18 cellular contexts compared by ENCODE assay signal in the genomic region with DNA sequence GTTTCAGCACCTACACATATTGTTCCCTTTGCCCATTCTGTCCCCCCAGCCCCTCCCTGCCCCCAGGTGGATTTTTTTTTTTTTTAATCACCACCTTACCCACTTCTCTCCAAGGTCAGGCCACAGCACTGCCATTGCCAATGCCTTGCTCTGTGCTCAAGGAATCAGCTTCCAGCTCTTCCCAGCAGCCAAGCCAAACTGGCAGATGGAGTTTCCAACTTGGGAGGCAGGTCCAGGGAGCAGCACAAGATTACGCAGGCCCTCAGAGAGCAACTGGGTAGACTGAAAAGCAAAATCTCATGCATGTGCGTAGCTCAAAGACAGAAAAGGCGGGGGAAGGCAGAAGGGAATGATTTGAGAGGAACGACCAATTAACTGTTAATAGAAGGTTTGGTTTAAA. TPM values are rescaled to one million over a fixed set of nuclear protein-coding genes. Genes with fewer than 3 reads are reported as not detected.
DNase-seq lines count a peak whose midpoint lies in the region; ATAC-seq and TF ChIP-seq lines count a peak whose summit lies in the region.
"Had no signal": no experiment of that assay in that cellular context is flagged by ENCODE, and none has a peak within 500 bp of the region (broad histone marks: within the 10 kb centered on the region; RNA-seq: fewer than 3 reads in every experiment).

No MANE protein-coding gene starts in this region.

- no peaks in the 10 kb centered on the region for H3K4me1 Mint-ChIP-seq in activated CD8-positive, alpha-beta T cell treated with anti-CD3 and anti-CD28 coated beads, Interleukin-2, amount 10 ng/mL, durations not matched to agents 7 days and 5 days (ENCODE audit: low read depth)
- H3K4me1 Mint-ChIP-seq in activated CD8-positive, alpha-beta T cell treated with anti-CD3 and anti-CD28 coated beads for 36 hours (ENCODE audit: low read depth): peaks cover 2% of the 10 kb centered on the region

- H3K4me1 ChIP-seq in thyroid gland (no peaks in the 10 kb centered on the region), aorta (ENCODE audit: control insufficient read depth in 1 of 2, insufficient read depth in 2 of 2, low read length in 2 of 2) (no peaks in the 10 kb centered on the region)

- no peaks in the 10 kb centered on the region for H3K27me3 Mint-ChIP-seq in activated CD8-positive, alpha-beta T cell treated with anti-CD3 and anti-CD28 coated beads, Interleukin-2, amount 10 ng/mL, durations not matched to agents 7 days and 5 days (ENCODE audit: low read depth)
- no peaks in the 10 kb centered on the region for H3K27me3 Mint-ChIP-seq in activated CD8-positive, alpha-beta T cell treated with anti-CD3 and anti-CD28 coated beads for 36 hours

- WGBS in thyroid gland, 2 donors: 86 to 94% methylated on average over 4 of the region's 4 CpGs
- WGBS in aorta, 2 donors: 75 to 84% methylated on average over 4 of the region's 4 CpGs

- no peak overlapping the region for H3K4me3 ChIP-seq in thyroid gland (replicated peaks in 1 of 3)
- no peak overlapping the region for H3K4me3 ChIP-seq in aorta (ENCODE audit: low read length in 2 of 2)
- H3K4me3 ChIP-seq: BLaER1 treated with 17β-estradiol and CSF1 and Interleukin-3, amounts not matched to agents 10 nM and 100 nM; GM23248; K562 had no signal

- H3K36me3 Mint-ChIP-seq in activated CD8-positive, alpha-beta T cell treated with anti-CD3 and anti-CD28 coated beads, Interleukin-2, amount 10 ng/mL, durations not matched to agents 7 days and 5 days (ENCODE audit: low read depth): peaks cover 54% of the 10 kb centered on the region
- H3K36me3 Mint-ChIP-seq in activated CD8-positive, alpha-beta T cell treated with anti-CD3 and anti-CD28 coated beads for 36 hours (ENCODE audit: low read depth): peaks cover 41% of the 10 kb centered on the region

- H3K36me3 ChIP-seq in thyroid gland (peaks cover 54 to 58% of the 10 kb centered on the region in 2 donors), aorta (ENCODE audit: control insufficient read depth in 1 of 2, insufficient read depth in 2 of 2, low read length in 1 of 2) (peaks cover 9 to 22% of the 10 kb centered on the region in 2 donors)

- intact Hi-C loops in activated CD8-positive, alpha-beta T cell treated with anti-CD3 and anti-CD28 coated beads for 36 hours (cut with micrococcal nuclease): no loop called here
- intact Hi-C loops in left ventricle myocardium superior (cut with micrococcal nuclease): no loop called here
- intact Hi-C loops in sciatic nerve (cut with DNase I): no loop called here
- intact Hi-C loops in thyroid gland (cut with DNase I): no loop called here
- intact Hi-C loops in aorta (cut with DNase I): no loop called here

- CTCF ChIA-PET in activated CD8-positive, alpha-beta T cell treated with anti-CD3 and anti-CD28 coated beads, Interleukin-2, amount 10 ng/mL, durations not matched to agents 7 days and 5 days (lab: Charles Lee): no interaction called here
- CTCF ChIA-PET in activated CD8-positive, alpha-beta T cell treated with anti-CD3 and anti-CD28 coated beads for 36 hours (lab: Charles Lee): no interaction called here

- no peaks in the 10 kb centered on the region for H3K9me3 Mint-ChIP-seq in activated CD8-positive, alpha-beta T cell treated with anti-CD3 and anti-CD28 coated beads, Interleukin-2, amount 10 ng/mL, durations not matched to agents 7 days and 5 days (ENCODE audit: insufficient read depth)
- H3K9me3 Mint-ChIP-seq in activated CD8-positive, alpha-beta T cell treated with anti-CD3 and anti-CD28 coated beads for 36 hours: no peaks in the 10 kb centered on the region

- no peak for ATAC-seq in activated CD8-positive, alpha-beta T cell treated with anti-CD3 and anti-CD28 coated beads, Interleukin-2, amount 10 ng/mL, durations not matched to agents 7 days and 5 days
- ATAC-seq in activated CD8-positive, alpha-beta T cell treated with anti-CD3 and anti-CD28 coated beads for 36 hours: no peak
- ATAC-seq in left ventricle myocardium superior: peak; percentile 45
- ATAC-seq in sciatic nerve: no peak
- no peak for ATAC-seq in aorta (ENCODE audit: low FRiP score)
- ATAC-seq: K562 had no signal

- TF ChIP-seq POLR2A in thyroid gland (IDR thresholded peaks at IDR 0.05): no peak

- H3K9me3 ChIP-seq in thyroid gland (no peaks in the 10 kb centered on the region), aorta (ENCODE audit: control insufficient read depth, low read length) (no peaks in the 10 kb centered on the region)
- H3K9me3 ChIP-seq: BLaER1 treated with 17β-estradiol and CSF1 and Interleukin-3, amounts not matched to agents 10 nM and 100 nM had no signal

- TF ChIP-seq CTCF in activated CD8-positive, alpha-beta T cell treated with anti-CD3 and anti-CD28 coated beads for 36 hours (IDR thresholded peaks at IDR 0.05): no peak
- no peak for TF ChIP-seq CTCF in thyroid gland (IDR thresholded peaks at IDR 0.05)

- H3K27ac Mint-ChIP-seq in activated CD8-positive, alpha-beta T cell treated with anti-CD3 and anti-CD28 coated beads, Interleukin-2, amount 10 ng/mL, durations not matched to agents 7 days and 5 days: peak overlapping the region; percentile 34
- no peak overlapping the region for H3K27ac Mint-ChIP-seq in activated CD8-positive, alpha-beta T cell treated with anti-CD3 and anti-CD28 coated beads for 36 hours

- H3K4me3 Mint-ChIP-seq in activated CD8-positive, alpha-beta T cell treated with anti-CD3 and anti-CD28 coated beads, Interleukin-2, amount 10 ng/mL, durations not matched to agents 7 days and 5 days: no peak overlapping the region
- H3K4me3 Mint-ChIP-seq in activated CD8-positive, alpha-beta T cell treated with anti-CD3 and anti-CD28 coated beads for 36 hours: no peak overlapping the region

- no peak for DNase-seq in activated CD8-positive, alpha-beta T cell treated with anti-CD3 and anti-CD28 coated beads, Interleukin-2, amount 10 ng/mL, durations not matched to agents 7 days and 5 days
- no peak for DNase-seq in activated CD8-positive, alpha-beta T cell treated with anti-CD3 and anti-CD28 coated beads for 36 hours
- peak in 10 of 61 donors; percentile 13 to 48 (median 24) for DNase-seq in caudate nucleus (lab: John Stamatoyannopoulos, UW)
- DNase-seq in left ventricle myocardium superior: no peak
- DNase-seq in sciatic nerve (ENCODE audit: low spot score): peak; percentile 41
- DNase-seq in thyroid gland: no peak
- DNase-seq in aorta: no peak
- DNase-seq in AG20443 (ENCODE audit: low spot score): no peak
- DNase-seq: DMS153, GM23248, HCEC 1CT, MV-4-11, NCI-H1417, NCI-H187 treated with DMSO at 0.1 percent for 48 hours, OCI-M1, RPMI8226 had no signal

- POLR2A ChIA-PET in activated CD8-positive, alpha-beta T cell treated with anti-CD3 and anti-CD28 coated beads, Interleukin-2, amount 10 ng/mL, durations not matched to agents 7 days and 5 days (lab: Charles Lee): no interaction called here
- POLR2A ChIA-PET in activated CD8-positive, alpha-beta T cell treated with anti-CD3 and anti-CD28 coated beads for 36 hours (lab: Charles Lee): interaction anchor here (0.9 to 1.2 kb wide), 3 partner anchors 11 to 28 kb away, joined by 4 read pairs; no protein-coding TSS in a partner anchor

- peak overlapping the region; percentile 49 for H3K27ac ChIP-seq in caudate nucleus (ENCODE audit: low read depth, low read length)
- H3K27ac ChIP-seq in thyroid gland: no peak overlapping the region
- peak overlapping the region in 1 of 2 donors; percentile 25 for H3K27ac ChIP-seq in aorta (ENCODE audit: low read depth in 1 of 2, low read length in 2 of 2)
- H3K27ac ChIP-seq: BLaER1 treated with 17β-estradiol and CSF1 and Interleukin-3, amounts not matched to agents 10 nM and 100 nM; GM23248 had no signal

- H3K27me3 ChIP-seq in thyroid gland (no peaks in the 10 kb centered on the region), aorta (ENCODE audit: control insufficient read depth in 1 of 2, insufficient read depth in 2 of 2, low read length in 1 of 2) (no peaks in the 10 kb centered on the region)
- H3K27me3 ChIP-seq: BLaER1 treated with 17β-estradiol and CSF1 and Interleukin-3, amounts not matched to agents 10 nM and 100 nM had no signal

RNA-seq across cellular contexts. Expression of gene GRHPR, which starts 15.1 kb away (rescaled TPM):
- 10 to 100 TPM; 57.8 to 62.3 TPM for total RNA-seq in activated CD8-positive, alpha-beta T cell treated with anti-CD3 and anti-CD28 coated beads, Interleukin-2, amount 10 ng/mL, durations not matched to agents 7 days and 5 days
- total RNA-seq in activated CD8-positive, alpha-beta T cell treated with anti-CD3 and anti-CD28 coated beads for 36 hours: 10 to 100 TPM; 62.8 to 64.6 TPM
- 117 TPM for total RNA-seq in left ventricle myocardium superior
- 90.7 TPM for total RNA-seq in sciatic nerve
- total RNA-seq in thyroid gland: 100 to 1,000 TPM in 2 of 4 donors, 10 to 100 TPM in 2; 79.5 to 157 (median 126) TPM
- total RNA-seq in aorta: 10 to 100 TPM; 59.4 to 75.3 TPM
- polyA plus RNA-seq in aorta: 10 to 100 TPM; 72.9 to 99.7 TPM

RNA-seq across cellular contexts. Expression of gene ZBTB5, which starts 27.6 kb away (rescaled TPM):
- 1 to 10 TPM; 9.2 to 9.4 TPM for total RNA-seq in activated CD8-positive, alpha-beta T cell treated with anti-CD3 and anti-CD28 coated beads, Interleukin-2, amount 10 ng/mL, durations not matched to agents 7 days and 5 days
- total RNA-seq in activated CD8-positive, alpha-beta T cell treated with anti-CD3 and anti-CD28 coated beads for 36 hours: 1 to 10 TPM; 8.6 to 8.8 TPM
- 5.2 TPM for total RNA-seq in left ventricle myocardium superior
- total RNA-seq in sciatic nerve: 11.3 TPM
- 10 to 100 TPM; 19.2 to 26.8 (median 22.3) TPM for total RNA-seq in thyroid gland
- 10 to 100 TPM; 10.7 to 11.4 TPM for total RNA-seq in aorta
- 1 to 10 TPM; 2.4 to 8.0 TPM for polyA plus RNA-seq in aorta

RNA-seq across cellular contexts. Expression of gene POLR1E, which starts 48.1 kb away (rescaled TPM):
- 10 to 100 TPM; 38.2 to 39.0 TPM for total RNA-seq in activated CD8-positive, alpha-beta T cell treated with anti-CD3 and anti-CD28 coated beads, Interleukin-2, amount 10 ng/mL, durations not matched to agents 7 days and 5 days
- 10 to 100 TPM; 66.9 to 70.5 TPM for total RNA-seq in activated CD8-positive, alpha-beta T cell treated with anti-CD3 and anti-CD28 coated beads for 36 hours
- total RNA-seq in left ventricle myocardium superior (10.4 TPM), sciatic nerve (19.4 TPM), thyroid gland (10 to 100 TPM; 14.8 to 23.3 (median 18.5) TPM), aorta (10 to 100 TPM; 16.7 to 23.8 TPM)
- 10 to 100 TPM; 15.1 to 25.7 TPM for polyA plus RNA-seq in aorta
